Comparison of ENCODE assay signal across 8 cellular contexts in the genomic region with DNA sequence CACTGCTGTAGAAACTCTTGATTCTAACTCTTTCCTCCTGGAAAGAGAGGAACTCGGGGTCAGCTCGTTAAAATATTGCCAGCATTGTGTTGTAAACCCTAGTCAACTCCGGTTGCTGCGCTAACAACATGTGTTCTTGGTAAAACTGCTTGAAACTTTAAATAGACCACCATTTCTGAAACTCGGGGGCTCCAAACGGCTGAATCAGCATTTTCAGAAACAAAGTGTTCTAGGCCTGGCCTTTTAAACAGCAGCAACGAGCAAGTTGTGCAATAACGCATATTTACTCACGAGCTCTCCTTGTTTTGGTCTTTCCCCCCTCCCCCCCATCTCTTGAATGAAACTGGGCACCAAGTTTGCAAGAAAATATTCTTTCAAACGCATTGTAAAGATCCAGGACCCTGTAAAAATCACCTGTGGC. TPM values are rescaled to one million over a fixed set of nuclear protein-coding genes. Genes with fewer than 3 reads are reported as not detected.
A peak's percentile ranks its signal among the peaks of the same experiment; 100 is the strongest.
DNase-seq lines count a peak whose midpoint lies in the region; FAIRE-seq and TF ChIP-seq lines count a peak whose summit lies in the region.

No MANE protein-coding gene starts in this region.

- no peaks in the 10 kb centered on the region for H3K9me1 ChIP-seq in endothelial cell of umbilical vein (replicated peaks; ENCODE audit: control insufficient read depth, extremely low read depth, insufficient read depth, low read length)

- H3K4me3 ChIP-seq in endothelial cell of umbilical vein (replicated peaks in 1 of 3; ENCODE audit: insufficient read depth in 1 of 3, low read depth in 1 of 3, low read length in 3 of 3): peak overlapping the region; percentile 52 to 91 (median 86)
- H3K4me3 ChIP-seq in neuron (ENCODE audit: low read length): peak overlapping the region; percentile 62

- peaks cover 11% of the 10 kb centered on the region for H4K20me1 ChIP-seq in endothelial cell of umbilical vein (replicated peaks; ENCODE audit: control insufficient read depth, extremely low read depth, insufficient read depth, low read length)

- H3K4me1 ChIP-seq in endothelial cell of umbilical vein (ENCODE audit: control insufficient read depth, extremely low read depth, insufficient read depth, low read length) (peaks cover 24% of the 10 kb centered on the region), neuron (ENCODE audit: insufficient read depth, low read length) (peaks cover 15% of the 10 kb centered on the region)

- peak overlapping the region; percentile 94 for H3K9ac ChIP-seq in endothelial cell of umbilical vein (replicated peaks; ENCODE audit: extremely low read depth, insufficient read depth, low read length)

- DNase-seq in EH (ENCODE audit: low read depth) (peak; percentile 56), OCI-M1 (lab: John Stamatoyannopoulos, UW) (peak; percentile 65), endothelial cell of umbilical vein (ENCODE audit: low read depth, low spot score) (peak; percentile 66), GM19239 (ENCODE audit: insufficient read length, low spot score) (no peak), amygdala (lab: John Stamatoyannopoulos, UW) (no peak), SW 1271 (lab: John Stamatoyannopoulos, UW) (no peak)
- DNase-seq in stimulated activated naive CD4-positive, alpha-beta T cell (lab: John Stamatoyannopoulos, UW): no peak

- FAIRE-seq in endothelial cell of umbilical vein (lab: Jason Lieb, UNC): no peak
- no peak for FAIRE-seq in GM19239 (lab: Jason Lieb, UNC)

- TF ChIP-seq CTCF in endothelial cell of umbilical vein (IDR thresholded peaks at IDR 0.05; ENCODE audit: extremely low read depth in 1 of 2, insufficient read depth in 1 of 2, low read depth in 1 of 2, low read length in 2 of 2): no peak

- BruUV-seq in endothelial cell of umbilical vein (replicated peaks; lab: Mats Ljungman, UMichigan): TSS peak; percentile 24

- no peak for TF ChIP-seq POLR2A in endothelial cell of umbilical vein (IDR thresholded peaks at IDR 0.05; ENCODE audit: low read depth, low read length)

- H3K27me3 ChIP-seq in endothelial cell of umbilical vein (ENCODE audit: control insufficient read depth in 2 of 2, insufficient read depth in 2 of 2, low read length in 2 of 2) (no peaks in the 10 kb centered on the region), neuron (ENCODE audit: insufficient read depth, low read length) (no peaks in the 10 kb centered on the region)

- POLR2A ChIA-PET in endothelial cell of umbilical vein (lab: Charles Lee): no interaction called here

- intact Hi-C loops in endothelial cell of umbilical vein (cut with micrococcal nuclease): loop anchor here (2.0 to 5.0 kb wide), 6 partner anchors 35 to 330 kb away; no protein-coding TSS in a partner anchor

- H3K36me3 ChIP-seq in endothelial cell of umbilical vein (ENCODE audit: control insufficient read depth in 2 of 2, extremely low read depth in 1 of 2, insufficient read depth in 2 of 2, low read length in 2 of 2) (no peaks in the 10 kb centered on the region), neuron (ENCODE audit: insufficient read depth, low read length) (peaks cover 3% of the 10 kb centered on the region)

- H3K9me3 ChIP-seq in endothelial cell of umbilical vein (replicated peaks; ENCODE audit: control insufficient read depth, insufficient read depth, low read length): no peaks in the 10 kb centered on the region
- H3K9me3 ChIP-seq in neuron (ENCODE audit: low read length): peaks cover 10% of the 10 kb centered on the region

- peak overlapping the region; percentile 81 for H3K4me2 ChIP-seq in endothelial cell of umbilical vein (ENCODE audit: insufficient read depth, low read length)

- peaks cover 58% of the 10 kb centered on the region for H3K79me2 ChIP-seq in endothelial cell of umbilical vein (ENCODE audit: control insufficient read depth, insufficient read depth, low read length)

- dilution Hi-C loops in endothelial cell of umbilical vein (cut with MboI; ENCODE audit: extremely low pct_ligation_motif_present, low sequenced_read_pairs): no loop called here

- H3K27ac ChIP-seq in endothelial cell of umbilical vein (ENCODE audit: insufficient read depth, low read depth, low read length): peak overlapping the region; percentile 77

- no peak overlapping the region for H2AFZ ChIP-seq in endothelial cell of umbilical vein (ENCODE audit: low read depth, low read length)
- peak overlapping the region; percentile 75 for H2AFZ ChIP-seq in neuron (ENCODE audit: low read depth, low read length)

- CTCF ChIA-PET in endothelial cell of umbilical vein (lab: Charles Lee): interaction anchor here (0.7 to 3.0 kb wide), 5 partner anchors 19 to 350 kb away, joined by 3 to 14 read pairs (median 3); no protein-coding TSS in a partner anchor

TF ChIP-seq in endothelial cell of umbilical vein, 7 proteins besides CTCF, POLR2A, EP300 and RAD21:
- TF ChIP-seq POLR2AphosphoS5 (IDR thresholded peaks at IDR 0.05; ENCODE audit: insufficient read depth, low read depth, low read length): no peak
- TF ChIP-seq FOS (IDR thresholded peaks at IDR 0.05; ENCODE audit: borderline replicate concordance, insufficient read depth, low read length): no peak
- no peak for TF ChIP-seq EZH2 (IDR thresholded peaks at IDR 0.05; ENCODE audit: borderline replicate concordance, low read depth, low read length, severe bottlenecking)
- TF ChIP-seq, protein P1, sequence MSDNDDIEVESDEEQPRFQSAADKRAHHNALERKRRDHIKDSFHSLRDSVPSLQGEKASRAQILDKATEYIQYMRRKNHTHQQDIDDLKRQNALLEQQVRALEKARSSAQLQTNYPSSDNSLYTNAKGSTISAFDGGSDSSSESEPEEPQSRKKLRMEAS (IDR thresholded peaks at IDR 0.05; ENCODE audit: insufficient read depth, insufficient read length): no peak
- no peak for TF ChIP-seq GATA2 (IDR thresholded peaks at IDR 0.05; ENCODE audit: insufficient read depth, insufficient read length, low read depth, low read length)
- TF ChIP-seq MYC (IDR thresholded peaks at IDR 0.05; ENCODE audit: low read depth, low read length): no peak
- TF ChIP-seq JUN (IDR thresholded peaks at IDR 0.05; ENCODE audit: borderline replicate concordance, insufficient read depth, insufficient read length, low read depth): no peak

RNA-seq across cellular contexts. Expression of a gene that starts 9.2 kb away (rescaled TPM):
- total RNA-seq in endothelial cell of umbilical vein: 240 and 243 TPM in 2 replicates
- polyA plus RNA-seq in endothelial cell of umbilical vein: 36.2 and 43.7 TPM in 2 replicates
- polyA plus RNA-seq in endothelial cell of umbilical vein (2011; cell fraction: cytosol; rRNA removed): 30.5 and 31.8 TPM in 2 replicates
- polyA plus RNA-seq in endothelial cell of umbilical vein (2011; cell fraction: nucleus; rRNA removed): 127 and 138 TPM in 2 replicates
- polyA plus RNA-seq in endothelial cell of umbilical vein (2012): 81.9 and 101 TPM in 2 replicates
- polyA minus RNA-seq in endothelial cell of umbilical vein: 129 and 144 TPM in 2 replicates
- polyA minus RNA-seq in endothelial cell of umbilical vein (2011; cell fraction: cytosol; rRNA and poly(A)+ RNA removed): 19.9 TPM
- polyA minus RNA-seq in endothelial cell of umbilical vein (2011; cell fraction: nucleus; rRNA and poly(A)+ RNA removed): 265 and 279 TPM in 2 replicates

Comparison
In these comparisons a context has a peak if more than half of its experiments do, and no peak if none do; other contexts are left out.
1. DNase-seq: peak in EH (single experiment), OCI-M1 (single experiment) and endothelial cell of umbilical vein (single experiment); none in GM19239 (single experiment), amygdala (0 of 56), SW 1271 (0 of 2) and stimulated activated naive CD4-positive, alpha-beta T cell (0 of 6).